In the genomic region with DNA sequence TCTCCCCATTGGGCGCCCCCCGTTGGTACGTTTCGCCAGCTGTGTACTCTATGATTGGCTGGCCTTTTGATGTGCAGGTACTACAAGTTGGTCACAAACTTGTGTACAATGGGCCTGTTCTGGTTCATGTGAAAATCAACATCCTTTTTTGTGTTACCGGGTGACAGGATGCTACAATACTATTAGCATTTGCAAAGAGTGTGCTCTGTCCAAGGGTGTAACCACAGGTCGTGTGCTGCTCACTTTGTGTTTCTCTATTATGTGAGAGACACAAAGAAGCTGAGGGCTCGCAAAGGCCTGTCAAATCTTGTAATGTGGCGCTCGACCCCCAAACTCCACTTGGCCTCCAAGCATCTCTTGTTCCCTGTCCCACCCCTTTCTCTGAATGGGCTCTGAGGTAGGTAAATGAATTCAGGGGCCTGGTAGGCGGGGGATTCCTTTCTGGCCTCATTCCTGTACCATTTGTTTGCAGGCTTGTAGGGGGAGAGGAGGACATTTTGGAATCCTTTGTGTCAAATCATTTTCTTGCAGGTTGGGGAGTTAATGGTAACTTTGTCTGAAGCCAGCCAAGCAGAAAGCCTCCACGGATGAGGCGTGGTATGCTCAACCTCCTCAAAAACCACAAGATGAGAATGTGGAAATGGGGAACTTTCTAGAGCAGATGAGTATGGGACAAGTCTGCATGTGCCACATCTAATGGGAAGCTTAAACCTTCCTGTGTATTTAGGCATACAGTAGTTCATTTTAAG, we compare ENCODE assay signal across 11 cellular contexts.
DNase-seq lines count a peak whose midpoint lies in the region; ATAC-seq and TF ChIP-seq lines count a peak whose summit lies in the region.
"Had no signal": no experiment of that assay in that cellular context is flagged by ENCODE, and none has a peak within 500 bp of the region (broad histone marks: within the 10 kb centered on the region; RNA-seq: fewer than 3 reads in every experiment).

No MANE protein-coding gene starts in this region.

- H3K36me3 ChIP-seq in upper lobe of right lung: no peaks in the 10 kb centered on the region
- no peaks in the 10 kb centered on the region for H3K36me3 ChIP-seq in mucosa of descending colon (ENCODE audit: low read depth)

- intact Hi-C loops in upper lobe of right lung (cut with DNase I): no loop called here
- intact Hi-C loops in mucosa of descending colon (cut with DNase I, micrococcal nuclease): no loop called here

- H3K27ac ChIP-seq in upper lobe of right lung: no peak overlapping the region
- H3K27ac ChIP-seq: A549 had no signal

- DNase-seq in SKM-1 treated with dmso at 0.1 percent for 144 hours (lab: John Stamatoyannopoulos, UW; ENCODE audit: unreplicated experiment): peak; percentile 70
- no peak for DNase-seq in SKM-1 (lab: John Stamatoyannopoulos, UW; ENCODE audit: unreplicated experiment)
- peak; percentile 18 for DNase-seq in UCSD-AML1 (lab: John Stamatoyannopoulos, UW; ENCODE audit: unreplicated experiment)
- no peak for DNase-seq in upper lobe of right lung
- DNase-seq in mucosa of descending colon: no peak
- no peak for DNase-seq in naive thymus-derived CD8-positive, alpha-beta T cell
- DNase-seq in NCI-H82 treated with DMSO at 0.1 percent for 48 hours (lab: John Stamatoyannopoulos, UW; ENCODE audit: unreplicated experiment): no peak
- DNase-seq: effector memory CD4-positive, alpha-beta T cell; left colon had no signal

- no peak overlapping the region for H3K4me3 Mint-ChIP-seq in naive thymus-derived CD8-positive, alpha-beta T cell

- peaks cover 0 to 16% (median 3%) of the 10 kb centered on the region in 4 donors for H3K4me1 Mint-ChIP-seq in naive thymus-derived CD8-positive, alpha-beta T cell

- H3K9me3 ChIP-seq in upper lobe of right lung (no peaks in the 10 kb centered on the region), mucosa of descending colon (no peaks in the 10 kb centered on the region)
- H3K9me3 ChIP-seq: A549 had no signal

- POLR2A ChIA-PET in naive thymus-derived CD8-positive, alpha-beta T cell (lab: Charles Lee): no interaction called here

- H3K4me3 ChIP-seq in upper lobe of right lung (no peak overlapping the region), mucosa of descending colon (no peak overlapping the region)
- H3K4me3 ChIP-seq: A549 had no signal

- H3K27me3 Mint-ChIP-seq in naive thymus-derived CD8-positive, alpha-beta T cell: no peaks in the 10 kb centered on the region

- ATAC-seq in HG03342 (IDR thresholded peaks at IDR 0.05; ENCODE audit: unreplicated experiment) (peak; percentile 54), upper lobe of right lung (peak; percentile 65), mucosa of descending colon (no peak)
- ATAC-seq in naive thymus-derived CD8-positive, alpha-beta T cell: no peak
- ATAC-seq: A549, left colon had no signal

- H3K4me1 ChIP-seq in upper lobe of right lung (no peaks in the 10 kb centered on the region), mucosa of descending colon (ENCODE audit: low read depth) (no peaks in the 10 kb centered on the region)
- H3K4me1 ChIP-seq: A549 had no signal

- no peaks in the 10 kb centered on the region for H3K9me3 Mint-ChIP-seq in naive thymus-derived CD8-positive, alpha-beta T cell

- peaks cover 0 to 30% (median 0%) of the 10 kb centered on the region in 3 donors for H3K36me3 Mint-ChIP-seq in naive thymus-derived CD8-positive, alpha-beta T cell

- TF ChIP-seq CTCF in upper lobe of right lung (IDR thresholded peaks at IDR 0.05): no peak
- TF ChIP-seq CTCF in mucosa of descending colon (IDR thresholded peaks at IDR 0.05): no peak

- peak overlapping the region in 3 of 10 donors; percentile 38 to 63 (median 51) for H3K27ac Mint-ChIP-seq in naive thymus-derived CD8-positive, alpha-beta T cell

- no peaks in the 10 kb centered on the region for H3K27me3 ChIP-seq in upper lobe of right lung

Comparison
In these comparisons a context has a peak if more than half of its experiments do, and no peak if none do; other contexts are left out.
1. DNase-seq: peak in SKM-1 treated with dmso at 0.1 percent for 144 hours (single experiment) and UCSD-AML1 (single experiment); none in SKM-1 (single experiment), upper lobe of right lung (single experiment), mucosa of descending colon (0 of 3), naive thymus-derived CD8-positive, alpha-beta T cell (0 of 10) and NCI-H82 treated with DMSO at 0.1 percent for 48 hours (single experiment).
2. ATAC-seq: peak in HG03342 (single experiment) and upper lobe of right lung (single experiment); none in mucosa of descending colon (single experiment) and naive thymus-derived CD8-positive, alpha-beta T cell (0 of 2).